20 cellular contexts compared by ENCODE assay signal in the genomic region with DNA sequence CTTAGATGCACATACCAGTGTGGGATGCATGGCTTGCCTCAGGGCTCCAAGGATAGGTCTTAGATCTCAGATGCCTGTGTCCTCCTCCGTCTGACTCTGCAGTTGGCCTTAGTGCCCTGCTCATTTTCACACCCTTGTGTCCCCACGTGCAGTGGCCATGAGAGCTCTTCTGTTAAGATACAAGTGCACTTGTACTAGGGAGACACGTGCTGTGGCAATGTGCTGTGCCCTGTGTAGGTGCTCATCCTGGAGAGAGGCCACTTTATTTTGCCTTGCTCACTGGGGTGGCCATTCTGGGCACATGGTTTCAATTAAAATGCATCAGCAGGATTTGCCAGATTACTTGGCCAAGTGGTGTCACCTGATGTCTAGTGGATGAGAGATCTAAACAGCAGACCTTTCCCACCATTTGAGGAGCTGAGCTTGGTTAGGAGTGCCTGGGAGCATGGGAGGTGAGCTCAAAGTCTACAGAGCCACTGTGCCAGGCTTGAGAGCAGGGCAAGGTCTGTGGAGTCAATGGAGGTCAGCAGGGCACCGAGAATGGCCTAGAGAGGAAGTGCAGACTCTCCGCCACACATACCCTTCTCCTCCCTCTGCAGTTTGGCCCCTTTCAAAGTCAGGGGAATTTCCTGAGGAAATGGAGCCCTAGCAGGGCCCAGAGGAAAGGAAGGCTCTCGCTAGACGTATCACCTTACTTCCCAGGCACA. TPM values are rescaled to one million over a fixed set of nuclear protein-coding genes. Genes with fewer than 3 reads are reported as not detected.
A peak's percentile ranks its signal among the peaks of the same experiment; 100 is the strongest.
DNase-seq lines count a peak whose midpoint lies in the region; ATAC-seq, FAIRE-seq and TF ChIP-seq lines count a peak whose summit lies in the region.
"Had no signal": no experiment of that assay in that cellular context is flagged by ENCODE, and none has a peak within 500 bp of the region (broad histone marks: within the 10 kb centered on the region; RNA-seq: fewer than 3 reads in every experiment).

No MANE protein-coding gene starts in this region.

- TF ChIP-seq POLR2A in K562 (conservative IDR thresholded peaks at IDR 0.05): no peak

- no peak overlapping the region for H4K8ac ChIP-seq in mesendoderm (ENCODE audit: low read depth, low read length)

- no peak overlapping the region for H2BK120ac ChIP-seq in mesendoderm (ENCODE audit: low read depth, low read length)

- no peak overlapping the region for H2AFZ ChIP-seq in K562 (ENCODE audit: low read depth, low read length)

- DNase-seq in GM12865 (ENCODE audit: low read depth): peak; percentile 41
- DNase-seq in K562 (ENCODE audit: extremely low read depth in 1 of 4, low spot score in 3 of 4): no peak
- DNase-seq in mesendoderm: no peak
- no peak for DNase-seq in GOT3 (lab: John Stamatoyannopoulos, UW)
- no peak for DNase-seq in DMS 273 (lab: John Stamatoyannopoulos, UW; ENCODE audit: unreplicated experiment)
- no peak for DNase-seq in NK-92 treated with Interleukin-12 subunit alpha and Interleukin-12 subunit beta, amount 100 ng/mL, for 24 hours (lab: John Stamatoyannopoulos, UW)
- DNase-seq in stimulated activated CD4-positive, alpha-beta T cell treated with anti-CD3 and anti-CD28 coated beads, Interleukin-4, amount 100 ng/mL, for 1 hour: no peak
- DNase-seq: activated CD4-positive, alpha-beta T cell treated with anti-CD3 and anti-CD28 coated beads, Interleukin-2, amount 50 U/mL, for 48 hours; amniotic stem cell; Caco-2; dorsolateral prefrontal cortex; occipital lobe; sigmoid colon; stimulated activated naive CD4-positive, alpha-beta T cell treated with Interleukin-2 at 50 U/mL for 16 hours; tibial artery had no signal

- H4K5ac ChIP-seq in mesendoderm (ENCODE audit: low read length): no peak overlapping the region

- H3K9ac ChIP-seq in BLaER1 treated with 17β-estradiol and CSF1 and Interleukin-3, amounts not matched to agents 10 nM and 100 nM: no peak overlapping the region
- H3K9ac ChIP-seq in K562 (ENCODE audit: insufficient read depth in 1 of 2, low read depth in 2 of 2, low read length in 2 of 2) (no peak overlapping the region), mesendoderm (ENCODE audit: low read length) (no peak overlapping the region)

- no peak for TF ChIP-seq EP300 in K562 (IDR thresholded peaks at IDR 0.05; ENCODE audit: low read length)

- H3K79me2 ChIP-seq in K562 (ENCODE audit: control insufficient read depth, insufficient read depth, low read length) (no peaks in the 10 kb centered on the region), mesendoderm (ENCODE audit: control insufficient read depth, insufficient read depth, low read length) (no peaks in the 10 kb centered on the region)

- H3K4me2 ChIP-seq in BLaER1 treated with 17β-estradiol and CSF1 and Interleukin-3, amounts not matched to agents 10 nM and 100 nM: peak overlapping the region; percentile 10 to 99 (median 45); a peak in 18 of 22 replicates
- no peak overlapping the region for H3K4me2 ChIP-seq in K562 (ENCODE audit: insufficient read depth, low read length)
- no peak overlapping the region for H3K4me2 ChIP-seq in mesendoderm (ENCODE audit: low read length)

- H3K79me1 ChIP-seq in mesendoderm (ENCODE audit: low read length): no peaks in the 10 kb centered on the region

- H3K18ac ChIP-seq in mesendoderm (ENCODE audit: low read length): no peak overlapping the region

- no peak overlapping the region for H3K4me3 ChIP-seq in BLaER1 treated with 17β-estradiol and CSF1 and Interleukin-3, amounts not matched to agents 10 nM and 100 nM
- no peak overlapping the region for H3K4me3 ChIP-seq in GM12865 (ENCODE audit: low read depth, low read length)
- no peak overlapping the region for H3K4me3 ChIP-seq in K562
- H3K4me3 ChIP-seq in mesendoderm (ENCODE audit: low read length): no peak overlapping the region
- H3K4me3 ChIP-seq: cardiac muscle cell, dorsolateral prefrontal cortex, sigmoid colon, tibial artery had no signal

- no peak for TF ChIP-seq RAD21 in K562 (CRISPR knock-in tag; conservative IDR thresholded peaks at IDR 0.05 in 1 of 2, IDR thresholded peaks at IDR 0.05 in 1 of 2)

- in situ Hi-C loops in K562 (cut with MboI): no loop called here

- no peak overlapping the region for H2BK15ac ChIP-seq in mesendoderm (replicated peaks; ENCODE audit: low read depth)

- H3K56ac ChIP-seq in mesendoderm (ENCODE audit: low read length): no peak overlapping the region

- CTCF ChIA-PET in K562 (lab: Yijun Ruan, JAX; ENCODE audit: low intra/inter-chr PET ratio): no interaction called here

- 5% methylated on average over 7 of the region's 7 CpGs for WGBS in K562 (ENCODE audit: insufficient coverage, low coverage, missing lambda C conversion rate)
- WGBS in mesendoderm (ENCODE audit: extremely low coverage, insufficient coverage, low lambda C conversion rate): no CpG with 5 or more reads among the region's 7 CpGs

- TF ChIP-seq CTCF in GM12865 (IDR thresholded peaks at IDR 0.05; ENCODE audit: insufficient read depth, low read depth, low read length, missing control alignments): no peak
- TF ChIP-seq CTCF in K562 (IDR thresholded peaks at IDR 0.05 in 2 of 3, conservative IDR thresholded peaks at IDR 0.05 in 1 of 3; ENCODE audit: insufficient read depth in 2 of 3, low read depth in 1 of 3, low read length in 3 of 3): no peak

- no peak for FAIRE-seq in K562 (lab: Jason Lieb, UNC)
- FAIRE-seq: frontal cortex had no signal

- POLR2A ChIA-PET in K562 (lab: Yijun Ruan, JAX): no interaction called here

- no peak overlapping the region for H2BK5ac ChIP-seq in mesendoderm (ENCODE audit: low read length)

- H3K27me3 ChIP-seq in BLaER1 treated with 17β-estradiol and CSF1 and Interleukin-3, amounts not matched to agents 10 nM and 100 nM: no peaks in the 10 kb centered on the region
- peaks cover 4 to 42% of the 10 kb centered on the region in 2 experiments; a peak in 4 of 5 replicates for H3K27me3 ChIP-seq in K562 (ENCODE audit: control insufficient read depth in 2 of 2, insufficient read depth in 2 of 2, low read length in 2 of 2)
- H3K27me3 ChIP-seq in mesendoderm (ENCODE audit: insufficient read depth, low read length, poor library complexity): no peaks in the 10 kb centered on the region
- H3K27me3 ChIP-seq: cardiac muscle cell, dorsolateral prefrontal cortex, sigmoid colon, tibial artery had no signal

- H2AK5ac ChIP-seq in mesendoderm (ENCODE audit: low read length): no peak overlapping the region

- H3K9me3 ChIP-seq in BLaER1 treated with 17β-estradiol and CSF1 and Interleukin-3, amounts not matched to agents 10 nM and 100 nM (replicated peaks in 1 of 11): peaks cover 0 to 23% (median 15%) of the 10 kb centered on the region in 11 experiments; a peak in 16 of 22 replicates
- no peaks in the 10 kb centered on the region for H3K9me3 ChIP-seq in K562 (replicated peaks; ENCODE audit: control insufficient read depth, insufficient read depth, low read depth, low read length)
- H3K9me3 ChIP-seq: sigmoid colon, tibial artery had no signal

- H3K4ac ChIP-seq in mesendoderm (ENCODE audit: low read depth, low read length): no peak overlapping the region

- BruUV-seq in K562 (replicated peaks; lab: Mats Ljungman, UMichigan): no TSS peak

- H3K9me1 ChIP-seq in K562 (ENCODE audit: control insufficient read depth, insufficient read depth, low read length): no peaks in the 10 kb centered on the region

- peak overlapping the region; percentile 37 for H3K23ac ChIP-seq in mesendoderm (ENCODE audit: low read length)

- H3K4me1 ChIP-seq in BLaER1 treated with 17β-estradiol and CSF1 and Interleukin-3, amounts not matched to agents 10 nM and 100 nM: peaks cover 38 to 62% (median 45%) of the 10 kb centered on the region in 10 experiments
- H3K4me1 ChIP-seq in K562 (replicated peaks in 1 of 2; ENCODE audit: control insufficient read depth in 2 of 2, insufficient read depth in 2 of 2, low read length in 2 of 2) (no peaks in the 10 kb centered on the region; a peak in 1 of 5 replicates), mesendoderm (ENCODE audit: control insufficient read depth, low read depth, low read length) (no peaks in the 10 kb centered on the region)
- H3K4me1 ChIP-seq: sigmoid colon had no signal

- H3K27ac ChIP-seq in BLaER1 treated with 17β-estradiol and CSF1 and Interleukin-3, amounts not matched to agents 10 nM and 100 nM: peak overlapping the region in 1 of 11 experiments; percentile 0; a peak in 2 of 22 replicates
- H3K27ac ChIP-seq in K562 (ENCODE audit: extremely low read depth, low read depth, low read length): no peak overlapping the region
- H3K27ac ChIP-seq in mesendoderm (ENCODE audit: low read depth, low read length): no peak overlapping the region
- H3K27ac ChIP-seq: cardiac muscle cell, dorsolateral prefrontal cortex, HL-60, sigmoid colon, tibial artery, VCaP had no signal

- H4K20me1 ChIP-seq in BLaER1 treated with 17β-estradiol and CSF1 and Interleukin-3, amounts not matched to agents 10 nM and 100 nM: no peaks in the 10 kb centered on the region
- no peaks in the 10 kb centered on the region for H4K20me1 ChIP-seq in K562 (replicated peaks; ENCODE audit: control insufficient read depth, insufficient read depth, low read length)

- intact Hi-C loops in K562 (cut with micrococcal nuclease): no loop called here

- no peak for ATAC-seq in K562

- H3K36me3 ChIP-seq in BLaER1 treated with 17β-estradiol and CSF1 and Interleukin-3, amounts not matched to agents 10 nM and 100 nM: no peaks in the 10 kb centered on the region
- H3K36me3 ChIP-seq in K562 (ENCODE audit: control insufficient read depth, insufficient read depth, low read length): no peaks in the 10 kb centered on the region
- H3K36me3 ChIP-seq in mesendoderm (ENCODE audit: control insufficient read depth, insufficient read depth, low read length): no peaks in the 10 kb centered on the region
- H3K36me3 ChIP-seq: cardiac muscle cell, sigmoid colon, tibial artery had no signal

RNA-seq across cellular contexts. Expression of gene SMPD3, which starts 25.2 kb away (rescaled TPM):
- total RNA-seq in K562 (2011; cell fraction: chromatin; rRNA removed; ENCODE audit: low replicate concordance): 1.3 TPM in 2 replicates
- 1.0 and 1.4 TPM in 2 replicates for total RNA-seq in K562 (2011; cell fraction: nucleolus; rRNA removed)
- 0.81 and 1.8 TPM in 2 replicates for total RNA-seq in K562 (2011; cell fraction: nucleoplasm; rRNA removed)
- 0.64 and 1.2 TPM in 2 replicates for total RNA-seq in K562 (2014; rRNA removed)
- 0.11 TPM in 1 of 2 replicates, not detected in the other for total RNA-seq in K562 (2014; rRNA removed; fragmentation: Illumina TruSeq; extraction: Trizol)
- total RNA-seq in K562 (2015; rRNA removed; fragmentation: Illumina TruSeq; extraction: Trizol): 0.23 and 0.72 TPM in 2 replicates
- total RNA-seq in K562 (2021): 0.94 and 1.2 TPM in 2 replicates
- 0.12 and 0.18 TPM in 2 replicates for polyA plus RNA-seq in K562 (2011; rRNA removed)
- polyA plus RNA-seq in K562 (2011; cell fraction: cytosol; rRNA removed): 0.07 and 0.33 TPM in 2 replicates
- 0.50 and 0.63 TPM in 2 replicates for polyA plus RNA-seq in K562 (2011; cell fraction: nucleus; rRNA removed)
- polyA plus RNA-seq in K562 (2012): 0.94 and 3.7 TPM in 2 replicates
- 0.12 and 1.00 TPM in 2 replicates for polyA plus RNA-seq in K562 (2014; fragmentation: Illumina TruSeq; extraction: Trizol)
- under 1 TPM; 0.03 to 0.08 TPM for polyA plus RNA-seq in K562 (2014; fragmentation: Nextera tagmentation; extraction: Ambion mirVana)
- polyA plus RNA-seq in K562 (2014; rRNA removed): 0.19 and 0.42 TPM in 2 replicates
- polyA minus RNA-seq in K562 (2011; rRNA and poly(A)+ RNA removed): not detected in 2 replicates
- 0.19 TPM in 1 of 2 replicates, not detected in the other for polyA minus RNA-seq in K562 (2011; cell fraction: cytosol; rRNA and poly(A)+ RNA removed)
- 0.40 TPM in 1 of 2 replicates, not detected in the other for polyA minus RNA-seq in K562 (2011; cell fraction: nucleus; rRNA and poly(A)+ RNA removed)
- 0.66 TPM for polyA plus RNA-seq in mesendoderm (2013, experiment 1 of 2)
- polyA plus RNA-seq in mesendoderm (2013, experiment 2 of 2): 0.49 TPM

Comparison
In these comparisons a context has a peak if more than half of its experiments do, and no peak if none do; other contexts are left out.
1. H3K4me2 ChIP-seq: peak in BLaER1 treated with 17β-estradiol and CSF1 and Interleukin-3, amounts not matched to agents 10 nM and 100 nM (11 of 11); none in K562 (single experiment) and mesendoderm (single experiment).